In the genomic region with DNA sequence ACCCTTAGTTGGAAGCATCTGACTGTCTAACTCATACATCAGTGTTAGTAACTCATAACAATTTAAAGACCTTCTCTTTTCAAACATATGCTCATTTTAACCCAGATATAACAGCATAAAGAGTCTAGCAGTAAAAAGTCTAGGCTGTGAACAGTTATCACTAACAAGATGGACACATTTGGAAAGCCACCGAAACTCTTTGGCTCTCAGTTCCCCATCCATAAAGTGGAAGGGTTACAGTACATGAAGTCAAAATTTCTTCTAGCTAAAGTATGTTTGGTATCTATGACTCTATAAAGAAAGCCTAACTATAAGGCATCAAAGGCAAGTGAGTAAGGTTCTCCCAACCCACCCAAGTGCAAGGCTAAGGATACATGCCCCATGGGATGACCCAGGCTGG, we compare ENCODE assay signal across 8 cellular contexts. TPM values are rescaled to one million over a fixed set of nuclear protein-coding genes. Genes with fewer than 3 reads are reported as not detected.
DNase-seq lines count a peak whose midpoint lies in the region; ATAC-seq and FAIRE-seq lines count a peak whose summit lies in the region.
"Not testable (repeated sequence)": the region's sequence is repeated elsewhere in the genome, so short reads cannot be mapped to it uniquely, and the experiment has no call there.
"Had no signal": no experiment of that assay in that cellular context is flagged by ENCODE, and none has a peak within 500 bp of the region (broad histone marks: within the 10 kb centered on the region; RNA-seq: fewer than 3 reads in every experiment).

No MANE protein-coding gene starts in this region.

- H3K4me1 ChIP-seq in Karpas-422 (ENCODE audit: low read length); small intestine (ENCODE audit: control insufficient read depth in 2 of 2, insufficient read depth in 1 of 2, low read depth in 1 of 2, low read length in 1 of 2): not testable (repeated sequence)

- H3K4me2 ChIP-seq in Karpas-422 (ENCODE audit: low read depth, low read length, poor library complexity, severe bottlenecking), result not testable (repeated sequence)

- not testable (repeated sequence) for H4K20me1 ChIP-seq in Karpas-422 (ENCODE audit: insufficient read depth, low read depth, low read length)

- not testable (repeated sequence) for H3K9me2 ChIP-seq in Karpas-422 (replicated peaks; ENCODE audit: insufficient read depth, low read length)

- H3K9me3 ChIP-seq in Karpas-422 (ENCODE audit: low read length); small intestine (ENCODE audit: control insufficient read depth, low read depth): not testable (repeated sequence)

- H3K9ac ChIP-seq in Karpas-422 (ENCODE audit: low read length), result not testable (repeated sequence)

- FAIRE-seq in small intestine (lab: Jason Lieb, UNC), result peak; percentile 26

- not testable (repeated sequence) for H3K27me3 ChIP-seq in Karpas-422 (ENCODE audit: low read length); small intestine (ENCODE audit: control insufficient read depth in 2 of 2, insufficient read depth in 2 of 2, low read length in 2 of 2)

- peak; percentile 16 for DNase-seq in Karpas-422
- not testable (repeated sequence) for DNase-seq in small intestine

- not testable (repeated sequence) for H2AFZ ChIP-seq in Karpas-422 (ENCODE audit: low read length)

- 85 to 96% (median 92%) methylated on average over 1 of the region's 1 CpG for WGBS in small intestine, 3 donors

- not testable (repeated sequence) for H3K27ac ChIP-seq in Karpas-422 (ENCODE audit: low read length); small intestine (ENCODE audit: low read depth in 1 of 2, low read length in 1 of 2)

- not testable (repeated sequence) for H3K36me3 ChIP-seq in Karpas-422 (ENCODE audit: insufficient read depth, low read length); small intestine (ENCODE audit: control insufficient read depth in 2 of 2, insufficient read depth in 2 of 2, low read length in 2 of 2)

- peak; percentile 68 for ATAC-seq in GM18868 (IDR thresholded peaks at IDR 0.05; ENCODE audit: unreplicated experiment)
- ATAC-seq in GM19395 (IDR thresholded peaks at IDR 0.05; ENCODE audit: unreplicated experiment), result peak; percentile 65
- peak; percentile 67 for ATAC-seq in GM21528 (IDR thresholded peaks at IDR 0.05; ENCODE audit: low FRiP score, unreplicated experiment)
- ATAC-seq in HG02759 (IDR thresholded peaks at IDR 0.05; ENCODE audit: unreplicated experiment), result peak; percentile 49
- peak; percentile 40 for ATAC-seq in HG03342 (IDR thresholded peaks at IDR 0.05; ENCODE audit: unreplicated experiment)

- not testable (repeated sequence) for H3K79me2 ChIP-seq in Karpas-422 (ENCODE audit: low read length)

- not testable (repeated sequence) for H3K4me3 ChIP-seq in Karpas-422 (ENCODE audit: low read length); small intestine (ENCODE audit: low read depth in 1 of 2, low read length in 2 of 2)

RNA-seq across cellular contexts. Expression of a gene that starts 22.5 kb away (rescaled TPM):
- not detected in 2 replicates for total RNA-seq in Karpas-422 (2014; rRNA removed; shearing (Covaris generic); ENCODE audit: low replicate concordance)
- polyA plus RNA-seq in small intestine, result under 1 TPM; 0.45 to 0.81 (median 0.76) TPM
- polyA plus RNA-seq: SK-N-SH had no signal
